ENCODE assay signal across 11 cellular contexts in genomic region chr17:69717214-69717613, GRCh38.
"Had no signal": no experiment of that assay in that cellular context is flagged by ENCODE, and none has a peak within 500 bp of the region (broad histone marks: within the 10 kb centered on the region; RNA-seq: fewer than 3 reads in every experiment).

No MANE protein-coding gene starts in this region.

- H3K27me3 Mint-ChIP-seq: T-cell had no signal

- H3K9me3 Mint-ChIP-seq: stimulated activated effector memory CD8-positive, alpha-beta T cell treated with anti-CD3 and anti-CD28 coated beads, Interleukin-12 subunit alpha, Interleukin-12 subunit beta, amount 100 ng/mL, for 72 hours; T-cell had no signal

- H3K27ac Mint-ChIP-seq: activated T-helper 1 cell treated with anti-CD3 and anti-CD28 coated beads, Interleukin-12 subunit alpha, Interleukin-12 subunit beta, Interleukin-2, Interleukin-4 antibody, amounts not matched to agents 30 ng/mL and 10 ng/mL and 1 ng/mL, durations not matched to agents 14 hours and 24 hours and 36 hours; natural killer cell treated with Interleukin-12 subunit alpha and Interleukin-12 subunit beta and Interleukin-15 and Interleukin-18, amount 100 ng/mL, for 72 hours; stimulated activated effector memory CD8-positive, alpha-beta T cell treated with anti-CD3 and anti-CD28 coated beads, Interleukin-12 subunit alpha, Interleukin-12 subunit beta, amount 100 ng/mL, for 72 hours; T-cell had no signal

- H3K4me3 Mint-ChIP-seq: activated T-helper 1 cell treated with anti-CD3 and anti-CD28 coated beads, Interleukin-12 subunit alpha, Interleukin-12 subunit beta, Interleukin-2, Interleukin-4 antibody, amounts not matched to agents 30 ng/mL and 10 ng/mL and 1 ng/mL, durations not matched to agents 14 hours and 24 hours and 36 hours; natural killer cell treated with Interleukin-12 subunit alpha and Interleukin-12 subunit beta and Interleukin-15 and Interleukin-18, amount 100 ng/mL, for 72 hours; stimulated activated effector memory CD8-positive, alpha-beta T cell treated with anti-CD3 and anti-CD28 coated beads, Interleukin-12 subunit alpha, Interleukin-12 subunit beta, amount 100 ng/mL, for 72 hours; T-cell had no signal

- H3K36me3 Mint-ChIP-seq: natural killer cell treated with Interleukin-12 subunit alpha and Interleukin-12 subunit beta and Interleukin-15 and Interleukin-18, amount 100 ng/mL, for 72 hours; stimulated activated effector memory CD8-positive, alpha-beta T cell treated with anti-CD3 and anti-CD28 coated beads, Interleukin-12 subunit alpha, Interleukin-12 subunit beta, amount 100 ng/mL, for 72 hours; T-cell had no signal

- H3K4me3 ChIP-seq: lung, mucosa of descending colon, SK-N-MC had no signal

- H3K4me1 Mint-ChIP-seq: stimulated activated effector memory CD8-positive, alpha-beta T cell treated with anti-CD3 and anti-CD28 coated beads, Interleukin-12 subunit alpha, Interleukin-12 subunit beta, amount 100 ng/mL, for 72 hours; T-cell had no signal

- H3K27ac ChIP-seq: SK-N-MC had no signal

- DNase-seq: activated CD4-positive, alpha-beta T cell treated with anti-CD3 and anti-CD28 coated beads for 4 hours; activated naive CD4-positive, alpha-beta T cell; central memory CD4-positive, alpha-beta T cell; effector memory CD4-positive, alpha-beta T cell; mucosa of descending colon; T-cell had no signal

- H3K9me3 ChIP-seq: mucosa of descending colon had no signal

- ATAC-seq: mucosa of descending colon; natural killer cell treated with Interleukin-12 subunit alpha and Interleukin-12 subunit beta and Interleukin-15 and Interleukin-18, amount 100 ng/mL, for 72 hours; stimulated activated effector memory CD8-positive, alpha-beta T cell treated with anti-CD3 and anti-CD28 coated beads, Interleukin-12 subunit alpha, Interleukin-12 subunit beta, amount 100 ng/mL, for 72 hours; T-cell had no signal
